In genomic region chr5:39678533-39678932, GRCh38 we compare ENCODE assay signal across 20 cellular contexts.
DNase-seq lines count a peak whose midpoint lies in the region; TF ChIP-seq lines count a peak whose summit lies in the region.
"Had no signal": no experiment of that assay in that cellular context is flagged by ENCODE, and none has a peak within 500 bp of the region (broad histone marks: within the 10 kb centered on the region; RNA-seq: fewer than 3 reads in every experiment).

No MANE protein-coding gene starts in this region.

- peaks cover 6 to 18% of the 10 kb centered on the region in 2 donors for H3K4me1 ChIP-seq in mucosa of rectum (ENCODE audit: control insufficient read depth in 2 of 2, insufficient read depth in 2 of 2, low read length in 2 of 2)
- H3K4me1 ChIP-seq: BE2C had no signal

- H3K9ac ChIP-seq in mucosa of rectum (ENCODE audit: low read depth in 1 of 2, low read length in 2 of 2), result no peak overlapping the region
- H3K9ac ChIP-seq: GM23248 had no signal

- TF ChIP-seq CTCF in VCaP (conservative IDR thresholded peaks at IDR 0.05), result no peak
- no peak for TF ChIP-seq CTCF in epithelial cell of esophagus (IDR thresholded peaks at IDR 0.05; ENCODE audit: insufficient read depth, low read depth, low read length, missing control alignments)

- H3K9me3 ChIP-seq in mucosa of rectum (ENCODE audit: control insufficient read depth in 2 of 2, low read length in 2 of 2), result peaks cover 0 to 2% of the 10 kb centered on the region in 2 donors
- H3K9me3 ChIP-seq: BE2C had no signal

- H3K4me3 ChIP-seq in epithelial cell of esophagus (ENCODE audit: low read length) (no peak overlapping the region), mucosa of rectum (ENCODE audit: low read length in 2 of 2) (no peak overlapping the region)
- H3K4me3 ChIP-seq: GM12878, GM23248, HAP-1 had no signal

- DNase-seq in epithelial cell of esophagus (ENCODE audit: low read depth) (peak; percentile 47), NCI-H2171 (lab: John Stamatoyannopoulos, UW) (no peak), NCI-H146 (lab: John Stamatoyannopoulos, UW) (no peak), HK-2 (ENCODE audit: unreplicated experiment) (no peak)
- DNase-seq: ACHN; BE2C; C1 segment of cervical spinal cord; CD4-positive, CD25-positive, alpha-beta regulatory T cell; CD8-positive, alpha-beta memory T cell; COR-L47; DMS 273 treated with DMSO at 0.1 percent for 48 hours; DMS53; DND-41; EL; GM23248 had no signal

- H3K27ac ChIP-seq in VCaP, result peak overlapping the region; percentile 89
- H3K27ac ChIP-seq in mucosa of rectum (ENCODE audit: low read depth in 2 of 2, low read length in 2 of 2), result peak overlapping the region; percentile 7 to 23
- H3K27ac ChIP-seq: GM23248, HL-60 had no signal

- no peaks in the 10 kb centered on the region for H3K36me3 ChIP-seq in mucosa of rectum (ENCODE audit: control insufficient read depth in 2 of 2, insufficient read depth in 2 of 2, low read length in 2 of 2)
- H3K36me3 ChIP-seq: BE2C, HAP-1 had no signal

- no peaks in the 10 kb centered on the region for H3K27me3 ChIP-seq in mucosa of rectum (ENCODE audit: control insufficient read depth in 2 of 2, insufficient read depth in 2 of 2, low read length in 2 of 2)
- H3K27me3 ChIP-seq: BE2C had no signal
